In genomic region chr6:44474643-44475042, GRCh38 we compare ENCODE assay signal across 1 cellular context.
TF ChIP-seq lines count a peak whose summit lies in the region.

No MANE protein-coding gene starts in this region.

TF ChIP-seq in H1, 55 proteins besides CTCF, POLR2A, EP300 and RAD21 (continued from another document):
- TF ChIP-seq ZNF274 (IDR thresholded peaks at IDR 0.05; ENCODE audit: borderline replicate concordance, extremely low read depth, low read length) (no peak), SP2 (IDR thresholded peaks at IDR 0.05; ENCODE audit: low read length) (no peak), TCF12 (IDR thresholded peaks at IDR 0.05; ENCODE audit: low read depth, low read length) (no peak), ASH2L (IDR thresholded peaks at IDR 0.05; ENCODE audit: low read length) (no peak), EGR1 (IDR thresholded peaks at IDR 0.05; ENCODE audit: borderline replicate concordance, low read depth, low read length) (no peak), CHD7 (IDR thresholded peaks at IDR 0.05; ENCODE audit: insufficient replicate concordance, low read length) (no peak), USF2 (IDR thresholded peaks at IDR 0.05; ENCODE audit: low read length) (no peak), YY1 (IDR thresholded peaks at IDR 0.05; ENCODE audit: low read depth, low read length) (no peak), SP4 (IDR thresholded peaks at IDR 0.05; ENCODE audit: low read length) (no peak)
